In genomic region chr13:112783135-112783945, GRCh38 we compare ENCODE assay signal across 10 cellular contexts.
A peak's percentile ranks its signal among the peaks of the same experiment; 100 is the strongest.
DNase-seq lines count a peak whose midpoint lies in the region; ATAC-seq and TF ChIP-seq lines count a peak whose summit lies in the region.
"Had no signal": no experiment of that assay in that cellular context is flagged by ENCODE, and none has a peak within 500 bp of the region (broad histone marks: within the 10 kb centered on the region; RNA-seq: fewer than 3 reads in every experiment).

No MANE protein-coding gene starts in this region.

- no peaks in the 10 kb centered on the region for H3K9me3 Mint-ChIP-seq in activated naive CD8-positive, alpha-beta T cell treated with anti-CD3 and anti-CD28 coated beads, Interleukin-2, amount 50 U/mL, for 24 hours
- H3K9me3 Mint-ChIP-seq in activated naive CD8-positive, alpha-beta T cell treated with anti-CD3 and anti-CD28 coated beads for 36 hours = no peaks in the 10 kb centered on the region
- H3K9me3 Mint-ChIP-seq: activated T-cell treated with anti-CD3 and anti-CD28 coated beads, Interleukin-2, amount 50 U/mL, for 72 hours had no signal

- no peaks in the 10 kb centered on the region for H3K27me3 Mint-ChIP-seq in activated naive CD8-positive, alpha-beta T cell treated with anti-CD3 and anti-CD28 coated beads, Interleukin-2, amount 50 U/mL, for 24 hours
- no peaks in the 10 kb centered on the region for H3K27me3 Mint-ChIP-seq in activated naive CD8-positive, alpha-beta T cell treated with anti-CD3 and anti-CD28 coated beads for 36 hours

- H3K36me3 Mint-ChIP-seq in activated naive CD8-positive, alpha-beta T cell treated with anti-CD3 and anti-CD28 coated beads, Interleukin-2, amount 50 U/mL, for 24 hours (ENCODE audit: low read depth) = peaks cover 7% of the 10 kb centered on the region
- peaks cover 14% of the 10 kb centered on the region for H3K36me3 Mint-ChIP-seq in activated naive CD8-positive, alpha-beta T cell treated with anti-CD3 and anti-CD28 coated beads for 36 hours

- peaks cover 12% of the 10 kb centered on the region for H3K4me1 Mint-ChIP-seq in activated naive CD8-positive, alpha-beta T cell treated with anti-CD3 and anti-CD28 coated beads, Interleukin-2, amount 50 U/mL, for 24 hours
- peaks cover 9% of the 10 kb centered on the region for H3K4me1 Mint-ChIP-seq in activated naive CD8-positive, alpha-beta T cell treated with anti-CD3 and anti-CD28 coated beads for 36 hours

- DNase-seq in activated naive CD8-positive, alpha-beta T cell treated with anti-CD3 and anti-CD28 coated beads, Interleukin-2, amount 50 U/mL, for 24 hours = no peak
- DNase-seq in activated naive CD8-positive, alpha-beta T cell treated with anti-CD3 and anti-CD28 coated beads for 36 hours = no peak
- DNase-seq in foreskin fibroblast (peak; percentile 22 to 24), omental fat pad (ENCODE audit: low spot score) (no peak), NCI-H1930 (lab: John Stamatoyannopoulos, UW) (no peak), glomerular visceral epithelial cell (ENCODE audit: extremely low spot score) (no peak)
- DNase-seq in stimulated activated CD4-positive, alpha-beta T cell treated with anti-CD3 and anti-CD28 coated beads, Interleukin-1b, Interleukin-23, amount 100 ng/mL, for 48 hours = no peak
- DNase-seq: activated T-cell treated with anti-CD3 and anti-CD28 coated beads, Interleukin-2, amount 50 U/mL, for 72 hours; NCI-H1105 had no signal

- no peak overlapping the region for H3K4me3 Mint-ChIP-seq in activated naive CD8-positive, alpha-beta T cell treated with anti-CD3 and anti-CD28 coated beads, Interleukin-2, amount 50 U/mL, for 24 hours
- no peak overlapping the region for H3K4me3 Mint-ChIP-seq in activated naive CD8-positive, alpha-beta T cell treated with anti-CD3 and anti-CD28 coated beads for 36 hours
- H3K4me3 Mint-ChIP-seq: activated T-cell treated with anti-CD3 and anti-CD28 coated beads, Interleukin-2, amount 50 U/mL, for 72 hours had no signal

- TF ChIP-seq CTCF in foreskin fibroblast (IDR thresholded peaks at IDR 0.05; ENCODE audit: low read depth, low read length) (no peak), omental fat pad (IDR thresholded peaks at IDR 0.05) (no peak)

- peak overlapping the region; percentile 27 for H3K27ac Mint-ChIP-seq in activated naive CD8-positive, alpha-beta T cell treated with anti-CD3 and anti-CD28 coated beads, Interleukin-2, amount 50 U/mL, for 24 hours
- H3K27ac Mint-ChIP-seq in activated naive CD8-positive, alpha-beta T cell treated with anti-CD3 and anti-CD28 coated beads for 36 hours = no peak overlapping the region
- H3K27ac Mint-ChIP-seq: activated T-cell treated with anti-CD3 and anti-CD28 coated beads, Interleukin-2, amount 50 U/mL, for 72 hours had no signal

- ATAC-seq in activated naive CD8-positive, alpha-beta T cell treated with anti-CD3 and anti-CD28 coated beads, Interleukin-2, amount 50 U/mL, for 24 hours = peak; percentile 33
- ATAC-seq in omental fat pad (ENCODE audit: low FRiP score) = peak; percentile 26
- ATAC-seq in GM18519 (IDR thresholded peaks at IDR 0.05; ENCODE audit: low FRiP score, unreplicated experiment) = no peak
- ATAC-seq: activated T-cell treated with anti-CD3 and anti-CD28 coated beads, Interleukin-2, amount 50 U/mL, for 72 hours had no signal

- H3K4me3 ChIP-seq in foreskin fibroblast (ENCODE audit: low read depth in 1 of 2, low read length in 2 of 2) = no peak overlapping the region

Comparison
In these comparisons a context has a peak if more than half of its experiments do, and no peak if none do; other contexts are left out.
1. DNase-seq: peak in foreskin fibroblast (2 of 2); none in activated naive CD8-positive, alpha-beta T cell treated with anti-CD3 and anti-CD28 coated beads, Interleukin-2, amount 50 U/mL, for 24 hours (single experiment), activated naive CD8-positive, alpha-beta T cell treated with anti-CD3 and anti-CD28 coated beads for 36 hours (single experiment), omental fat pad (single experiment), stimulated activated CD4-positive, alpha-beta T cell treated with anti-CD3 and anti-CD28 coated beads, Interleukin-1b, Interleukin-23, amount 100 ng/mL, for 48 hours (single experiment), NCI-H1930 (0 of 2) and glomerular visceral epithelial cell (single experiment).